ENCODE assay signal across 24 cellular contexts in genomic region chr7:879706-880105, GRCh38. TPM values are rescaled to one million over a fixed set of nuclear protein-coding genes. Genes with fewer than 3 reads are reported as not detected.
DNase-seq lines count a peak whose midpoint lies in the region; ATAC-seq, FAIRE-seq and TF ChIP-seq lines count a peak whose summit lies in the region.
"Had no signal": no experiment of that assay in that cellular context is flagged by ENCODE, and none has a peak within 500 bp of the region (broad histone marks: within the 10 kb centered on the region; RNA-seq: fewer than 3 reads in every experiment).

No MANE protein-coding gene starts in this region.

- BruUV-seq in K562 (replicated peaks; lab: Mats Ljungman, UMichigan), result TSS peak; percentile 35

- H3K27ac Mint-ChIP-seq in natural killer cell treated with Interleukin-12 subunit alpha and Interleukin-12 subunit beta and Interleukin-15 and Interleukin-18, amount 100 ng/mL, for 72 hours, result no peak overlapping the region
- H3K27ac Mint-ChIP-seq in natural killer cell (no peak overlapping the region), type B pancreatic cell (no peak overlapping the region)
- peak overlapping the region in 1 of 9 donors; percentile 37 for H3K27ac Mint-ChIP-seq in naive thymus-derived CD4-positive, alpha-beta T cell
- H3K27ac Mint-ChIP-seq: activated naive CD8-positive, alpha-beta T cell treated with anti-CD3 and anti-CD28 coated beads for 36 hours; memory B cell had no signal

- H2BK15ac ChIP-seq in neuronal stem cell (ENCODE audit: low read length), result no peak overlapping the region

- CTCF ChIA-PET in K562 (lab: Yijun Ruan, JAX; ENCODE audit: low intra/inter-chr PET ratio), result no interaction called here
- CTCF ChIA-PET in naive thymus-derived CD4-positive, alpha-beta T cell (lab: Charles Lee), result no interaction called here

- no peak overlapping the region for H3K18ac ChIP-seq in neuronal stem cell (ENCODE audit: low read length)

- no peak overlapping the region for H2AK5ac ChIP-seq in neuronal stem cell (ENCODE audit: low read depth, low read length)

- intact Hi-C loops in natural killer cell (cut with micrococcal nuclease), result no loop called here
- intact Hi-C loops in K562 (cut with micrococcal nuclease), result no loop called here
- intact Hi-C loops in naive thymus-derived CD4-positive, alpha-beta T cell (cut with micrococcal nuclease), result loop anchor here (5.0 to 10.0 kb wide), 3 partner anchors 167 to 277 kb away; no protein-coding TSS in a partner anchor
- intact Hi-C loops in upper lobe of right lung (cut with DNase I), result loop anchor here (5.0 kb wide), 1 partner anchor 92 kb away; no protein-coding TSS in a partner anchor

- no peak overlapping the region for H4K8ac ChIP-seq in neuronal stem cell (ENCODE audit: low read depth, low read length)

- H3K14ac ChIP-seq in neuronal stem cell (ENCODE audit: low read length), result no peak overlapping the region

- no peaks in the 10 kb centered on the region for H3K9me3 Mint-ChIP-seq in natural killer cell treated with Interleukin-12 subunit alpha and Interleukin-12 subunit beta and Interleukin-15 and Interleukin-18, amount 100 ng/mL, for 72 hours
- no peaks in the 10 kb centered on the region for H3K9me3 Mint-ChIP-seq in natural killer cell
- H3K9me3 Mint-ChIP-seq in naive thymus-derived CD4-positive, alpha-beta T cell, result peaks cover 0 to 3% (median 0%) of the 10 kb centered on the region in 11 donors
- H3K9me3 Mint-ChIP-seq in type B pancreatic cell, result no peaks in the 10 kb centered on the region
- H3K9me3 Mint-ChIP-seq: activated naive CD8-positive, alpha-beta T cell treated with anti-CD3 and anti-CD28 coated beads for 36 hours; memory B cell had no signal

- H2BK12ac ChIP-seq in neuronal stem cell (ENCODE audit: low read length), result no peak overlapping the region

- H3K36me3 ChIP-seq in K562 (ENCODE audit: control insufficient read depth, insufficient read depth, low read length), result peaks cover 56% of the 10 kb centered on the region; the same call in 2 of the 3 replicates
- H3K36me3 ChIP-seq in naive thymus-derived CD4-positive, alpha-beta T cell (ENCODE audit: control insufficient read depth in 2 of 3, insufficient read depth in 3 of 3, low read length in 3 of 3), result peaks cover 0 to 30% (median 4%) of the 10 kb centered on the region in 3 experiments
- no peaks in the 10 kb centered on the region for H3K36me3 ChIP-seq in upper lobe of right lung
- peaks cover 10 to 46% of the 10 kb centered on the region in 2 donors for H3K36me3 ChIP-seq in neuronal stem cell (replicated peaks in 1 of 2; ENCODE audit: control insufficient read depth in 2 of 2, insufficient read depth in 2 of 2, low read length in 2 of 2)
- H3K36me3 ChIP-seq: SJCRH30 had no signal

- H4K20me1 ChIP-seq in K562 (replicated peaks; ENCODE audit: control insufficient read depth, insufficient read depth, low read length), result peaks cover 46% of the 10 kb centered on the region

- in situ Hi-C loops in K562 (cut with MboI), result no loop called here

- H3K27me3 Mint-ChIP-seq in natural killer cell treated with Interleukin-12 subunit alpha and Interleukin-12 subunit beta and Interleukin-15 and Interleukin-18, amount 100 ng/mL, for 72 hours, result no peaks in the 10 kb centered on the region
- no peaks in the 10 kb centered on the region for H3K27me3 Mint-ChIP-seq in natural killer cell (ENCODE audit: low read depth in 2 of 2)
- H3K27me3 Mint-ChIP-seq in naive thymus-derived CD4-positive, alpha-beta T cell, result no peaks in the 10 kb centered on the region
- H3K27me3 Mint-ChIP-seq in type B pancreatic cell, result no peaks in the 10 kb centered on the region
- H3K27me3 Mint-ChIP-seq: activated naive CD8-positive, alpha-beta T cell treated with anti-CD3 and anti-CD28 coated beads for 36 hours; memory B cell had no signal

- H3K4me3 Mint-ChIP-seq in natural killer cell treated with Interleukin-12 subunit alpha and Interleukin-12 subunit beta and Interleukin-15 and Interleukin-18, amount 100 ng/mL, for 72 hours, result no peak overlapping the region
- no peak overlapping the region for H3K4me3 Mint-ChIP-seq in natural killer cell
- H3K4me3 Mint-ChIP-seq in naive thymus-derived CD4-positive, alpha-beta T cell, result peak overlapping the region in 7 of 10 donors; percentile 29 to 89 (median 67)
- peak overlapping the region; percentile 80 for H3K4me3 Mint-ChIP-seq in type B pancreatic cell
- H3K4me3 Mint-ChIP-seq: memory B cell had no signal

- TF ChIP-seq POLR2A in K562 (conservative IDR thresholded peaks at IDR 0.05) (no peak), GM12891 (IDR thresholded peaks at IDR 0.05; ENCODE audit: low read depth, low read length) (no peak)

- WGBS in K562 (ENCODE audit: insufficient coverage, low coverage, missing lambda C conversion rate), result 91% methylated on average over 14 of the region's 14 CpGs
- WGBS in neuronal stem cell (ENCODE audit: extremely low coverage in 2 of 2, insufficient read length in 2 of 2, insufficient replicate concordance in 1 of 2), 2 donors, result no CpG with 5 or more reads among the region's 14 CpGs

- H4K91ac ChIP-seq in neuronal stem cell (ENCODE audit: low read depth, low read length, poor library complexity), result no peak overlapping the region

- H3K27ac ChIP-seq in K562 (ENCODE audit: extremely low read depth, low read depth, low read length), result no peak overlapping the region
- no peak overlapping the region for H3K27ac ChIP-seq in naive thymus-derived CD4-positive, alpha-beta T cell (ENCODE audit: low read depth, low read length)
- H3K27ac ChIP-seq in upper lobe of right lung, result no peak overlapping the region
- H3K27ac ChIP-seq in neuronal stem cell (replicated peaks; ENCODE audit: low read length), result no peak overlapping the region
- H3K27ac ChIP-seq: GM23248, SJCRH30, upper lobe of left lung had no signal

- peaks cover 87% of the 10 kb centered on the region for H3K79me2 ChIP-seq in K562 (ENCODE audit: control insufficient read depth, insufficient read depth, low read length)

- ATAC-seq in natural killer cell treated with Interleukin-12 subunit alpha and Interleukin-12 subunit beta and Interleukin-15 and Interleukin-18, amount 100 ng/mL, for 72 hours, result no peak
- no peak for ATAC-seq in natural killer cell
- ATAC-seq in K562, result no peak
- no peak for ATAC-seq in naive thymus-derived CD4-positive, alpha-beta T cell
- ATAC-seq in upper lobe of right lung, result no peak

- no peak for TF ChIP-seq EP300 in K562 (IDR thresholded peaks at IDR 0.05; ENCODE audit: low read length)

- H3K27me3 ChIP-seq in K562 (ENCODE audit: control insufficient read depth in 2 of 2, insufficient read depth in 2 of 2, low read length in 2 of 2), result no peaks in the 10 kb centered on the region; a peak in 1 of 5 replicates
- H3K27me3 ChIP-seq in naive thymus-derived CD4-positive, alpha-beta T cell (ENCODE audit: control insufficient read depth in 2 of 2, insufficient read depth in 2 of 2, low read length in 2 of 2), result no peaks in the 10 kb centered on the region
- H3K27me3 ChIP-seq in upper lobe of right lung, result no peaks in the 10 kb centered on the region
- H3K27me3 ChIP-seq in neuronal stem cell (ENCODE audit: control insufficient read depth in 3 of 3, insufficient read depth in 3 of 3, low read depth in 1 of 3, low read length in 3 of 3), result no peaks in the 10 kb centered on the region
- H3K27me3 ChIP-seq: SJCRH30, upper lobe of left lung had no signal

- DNase-seq in natural killer cell treated with Interleukin-12 subunit alpha and Interleukin-12 subunit beta and Interleukin-15 and Interleukin-18, amount 100 ng/mL, for 72 hours (ENCODE audit: low spot score), result peak; percentile 52
- DNase-seq in natural killer cell, result no peak
- DNase-seq in K562 (ENCODE audit: extremely low read depth in 1 of 4, low spot score in 3 of 4), result no peak
- no peak for DNase-seq in naive thymus-derived CD4-positive, alpha-beta T cell
- DNase-seq in type B pancreatic cell (ENCODE audit: extremely low spot score, unreplicated experiment), result no peak
- DNase-seq in upper lobe of right lung, result no peak
- DNase-seq in neuronal stem cell (ENCODE audit: low spot score), result no peak
- DNase-seq in GM12891 (ENCODE audit: insufficient read length, low spot score), result no peak
- DNase-seq: activated CD4-positive, CD25-positive, alpha-beta regulatory T cell treated with anti-CD3 and anti-CD28 coated beads, Interleukin-2, amount 50 U/mL, for 72 hours; activated effector memory CD4-positive, alpha-beta T cell treated with Interleukin-2 at 50 U/mL for 16 hours; activated naive CD8-positive, alpha-beta T cell treated with anti-CD3 and anti-CD28 coated beads for 36 hours; activated T-cell treated with anti-CD3 and anti-CD28 coated beads for 4 hours; cerebellar nuclear complex; GM23248; KG1; NCI-H1417 treated with DMSO at 0.1 percent for 48 hours; NCI-H2081; NCI-H2227 treated with DMSO at 0.1 percent for 48 hours; NCI-H526 treated with DMSO at 0.1 percent for 48 hours; SJCRH30; stimulated activated CD4-positive, alpha-beta T cell treated with anti-CD3 and anti-CD28 coated beads, Interleukin-4, amount 100 ng/mL, for 1 hour had no signal

- no peaks in the 10 kb centered on the region; the same call in 1 of the 2 replicates for H3K9me3 ChIP-seq in K562 (replicated peaks; ENCODE audit: control insufficient read depth, insufficient read depth, low read depth, low read length)
- no peaks in the 10 kb centered on the region for H3K9me3 ChIP-seq in naive thymus-derived CD4-positive, alpha-beta T cell (ENCODE audit: control insufficient read depth in 2 of 3, low read length in 3 of 3)
- no peaks in the 10 kb centered on the region for H3K9me3 ChIP-seq in upper lobe of right lung
- no peaks in the 10 kb centered on the region for H3K9me3 ChIP-seq in neuronal stem cell (replicated peaks in 1 of 2; ENCODE audit: control insufficient read depth in 2 of 2, insufficient read depth in 1 of 2, low read depth in 1 of 2, low read length in 2 of 2)
- H3K9me3 ChIP-seq: SJCRH30 had no signal

- no peak for TF ChIP-seq RAD21 in K562 (CRISPR knock-in tag; conservative IDR thresholded peaks at IDR 0.05 in 1 of 2, IDR thresholded peaks at IDR 0.05 in 1 of 2)

- H3K4me2 ChIP-seq in K562 (ENCODE audit: insufficient read depth, low read length), result no peak overlapping the region
- H3K4me2 ChIP-seq in neuronal stem cell (ENCODE audit: insufficient read depth, low read length, poor library complexity, severe bottlenecking), result no peak overlapping the region

- FAIRE-seq in K562 (lab: Jason Lieb, UNC) (no peak), GM12891 (lab: Jason Lieb, UNC) (no peak)
- FAIRE-seq: RCC 7860 had no signal

- no peak for TF ChIP-seq CTCF in natural killer cell (IDR thresholded peaks at IDR 0.05)
- TF ChIP-seq CTCF in K562 (IDR thresholded peaks at IDR 0.05 in 2 of 3, conservative IDR thresholded peaks at IDR 0.05 in 1 of 3; ENCODE audit: insufficient read depth in 2 of 3, low read depth in 1 of 3, low read length in 3 of 3), result no peak
- TF ChIP-seq CTCF in type B pancreatic cell (conservative IDR thresholded peaks at IDR 0.05), result no peak
- TF ChIP-seq CTCF in upper lobe of right lung (IDR thresholded peaks at IDR 0.05), result no peak

- POLR2A ChIA-PET in K562 (lab: Yijun Ruan, JAX), result no interaction called here
- POLR2A ChIA-PET in naive thymus-derived CD4-positive, alpha-beta T cell (lab: Charles Lee), result interaction anchor here (0.6 to 1.7 kb wide), 3 partner anchors 22 to 95 kb away, joined by 3 to 4 read pairs (median 4); partner anchors contain the start of gene COX19

- H3K9ac ChIP-seq in K562 (ENCODE audit: insufficient read depth in 1 of 2, low read depth in 2 of 2, low read length in 2 of 2), result no peak overlapping the region
- no peak overlapping the region for H3K9ac ChIP-seq in neuronal stem cell (ENCODE audit: low read depth, low read length, poor library complexity)
- H3K9ac ChIP-seq: GM23248 had no signal

- peaks cover 16 to 31% of the 10 kb centered on the region in 2 donors for H3K4me1 Mint-ChIP-seq in natural killer cell treated with Interleukin-12 subunit alpha and Interleukin-12 subunit beta and Interleukin-15 and Interleukin-18, amount 100 ng/mL, for 72 hours (ENCODE audit: low read depth in 2 of 2)
- peaks cover 20 to 31% of the 10 kb centered on the region in 2 donors for H3K4me1 Mint-ChIP-seq in natural killer cell
- H3K4me1 Mint-ChIP-seq in naive thymus-derived CD4-positive, alpha-beta T cell, result peaks cover 11 to 52% (median 42%) of the 10 kb centered on the region in 7 donors
- H3K4me1 Mint-ChIP-seq in type B pancreatic cell (ENCODE audit: unreplicated experiment), result peaks cover 20% of the 10 kb centered on the region

- H2AFZ ChIP-seq in K562 (ENCODE audit: low read depth, low read length) (no peak overlapping the region), neuronal stem cell (ENCODE audit: low read length) (no peak overlapping the region)
- H2AFZ ChIP-seq: GM23248 had no signal

- no peak overlapping the region for H2BK5ac ChIP-seq in neuronal stem cell (ENCODE audit: low read length)

- no peak overlapping the region for H2BK120ac ChIP-seq in neuronal stem cell (ENCODE audit: low read depth, low read length)

- no peaks in the 10 kb centered on the region for H3K36me3 Mint-ChIP-seq in natural killer cell treated with Interleukin-12 subunit alpha and Interleukin-12 subunit beta and Interleukin-15 and Interleukin-18, amount 100 ng/mL, for 72 hours
- H3K36me3 Mint-ChIP-seq in natural killer cell (no peaks in the 10 kb centered on the region), type B pancreatic cell (peaks cover 8% of the 10 kb centered on the region)
- peaks cover 0 to 5% (median 3%) of the 10 kb centered on the region in 5 donors for H3K36me3 Mint-ChIP-seq in naive thymus-derived CD4-positive, alpha-beta T cell

- H3K4me3 ChIP-seq in K562 (no peak overlapping the region), upper lobe of right lung (no peak overlapping the region), neuronal stem cell (ENCODE audit: low read length in 2 of 2) (no peak overlapping the region)
- H3K4me3 ChIP-seq in naive thymus-derived CD4-positive, alpha-beta T cell (ENCODE audit: low read length), result no peak overlapping the region
- H3K4me3 ChIP-seq: GM23248, SJCRH30, upper lobe of left lung had no signal

- H3K23ac ChIP-seq in neuronal stem cell (ENCODE audit: low read depth, low read length, poor library complexity), result no peak overlapping the region

- H3K4me1 ChIP-seq in K562 (replicated peaks in 1 of 2; ENCODE audit: control insufficient read depth in 2 of 2, insufficient read depth in 2 of 2, low read length in 2 of 2) (peaks cover 18 to 56% of the 10 kb centered on the region in 2 experiments), upper lobe of right lung (peaks cover 23% of the 10 kb centered on the region), neuronal stem cell (ENCODE audit: control insufficient read depth in 2 of 2, insufficient read depth in 1 of 2, low read depth in 1 of 2, low read length in 2 of 2) (peaks cover 6% of the 10 kb centered on the region in 2 donors)
- H3K4me1 ChIP-seq in naive thymus-derived CD4-positive, alpha-beta T cell (ENCODE audit: control insufficient read depth in 2 of 2, insufficient read depth in 2 of 2, low read length in 2 of 2), result peaks cover 14 to 21% of the 10 kb centered on the region in 2 donors
- H3K4me1 ChIP-seq: SJCRH30 had no signal

- H3K4ac ChIP-seq in neuronal stem cell (ENCODE audit: low read length), result no peak overlapping the region

- peaks cover 35% of the 10 kb centered on the region for H3K79me1 ChIP-seq in neuronal stem cell (ENCODE audit: low read depth, low read length)

- H3K9me1 ChIP-seq in K562 (ENCODE audit: control insufficient read depth, insufficient read depth, low read length), result no peaks in the 10 kb centered on the region

RNA-seq across cellular contexts. Expression of gene GET4, which starts 3.4 kb away (rescaled TPM):
- total RNA-seq in natural killer cell treated with Interleukin-12 subunit alpha and Interleukin-12 subunit beta and Interleukin-15 and Interleukin-18, amount 100 ng/mL, for 72 hours, result 10 to 100 TPM; 42.8 to 44.5 TPM
- 10 to 100 TPM; 69.3 to 81.6 (median 73.2) TPM for total RNA-seq in natural killer cell
- total RNA-seq in K562 (2011; cell fraction: chromatin; rRNA removed; ENCODE audit: low replicate concordance), result 48.4 and 118 TPM in 2 replicates
- 96.6 and 125 TPM in 2 replicates for total RNA-seq in K562 (2011; cell fraction: nucleolus; rRNA removed)
- total RNA-seq in K562 (2011; cell fraction: nucleoplasm; rRNA removed), result 56.0 and 71.4 TPM in 2 replicates
- 111 and 135 TPM in 2 replicates for total RNA-seq in K562 (2014; rRNA removed)
- total RNA-seq in K562 (2014; rRNA removed; fragmentation: Illumina TruSeq; extraction: Trizol), result 13.0 and 15.7 TPM in 2 replicates
- 37.9 and 40.4 TPM in 2 replicates for total RNA-seq in K562 (2015; rRNA removed; fragmentation: Illumina TruSeq; extraction: Trizol)
- 83.3 and 89.9 TPM in 2 replicates for total RNA-seq in K562 (2021)
- 45.0 and 45.4 TPM in 2 replicates for polyA plus RNA-seq in K562 (2011; rRNA removed)
- 69.2 and 135 TPM in 2 replicates for polyA plus RNA-seq in K562 (2011; cell fraction: cytosol; rRNA removed)
- 114 and 189 TPM in 2 replicates for polyA plus RNA-seq in K562 (2011; cell fraction: nucleus; rRNA removed)
- 53.9 and 82.1 TPM in 2 replicates for polyA plus RNA-seq in K562 (2012)
- 33.2 and 48.4 TPM in 2 replicates for polyA plus RNA-seq in K562 (2014; fragmentation: Illumina TruSeq; extraction: Trizol)
- 1 to 10 TPM in 1 of 2 experiments, under 1 TPM in 1; 0.99 to 2.0 TPM for polyA plus RNA-seq in K562 (2014; fragmentation: Nextera tagmentation; extraction: Ambion mirVana)
- polyA plus RNA-seq in K562 (2014; rRNA removed), result 122 and 151 TPM in 2 replicates
- 8.6 and 13.3 TPM in 2 replicates for polyA minus RNA-seq in K562 (2011; rRNA and poly(A)+ RNA removed)
- 24.0 and 28.9 TPM in 2 replicates for polyA minus RNA-seq in K562 (2011; cell fraction: cytosol; rRNA and poly(A)+ RNA removed)
- polyA minus RNA-seq in K562 (2011; cell fraction: nucleus; rRNA and poly(A)+ RNA removed), result 24.9 and 29.6 TPM in 2 replicates
- total RNA-seq in naive thymus-derived CD4-positive, alpha-beta T cell, result 10 to 100 TPM; 42.6 to 82.1 (median 52.6) TPM
- polyA plus RNA-seq in naive thymus-derived CD4-positive, alpha-beta T cell, result 10 to 100 TPM; 20.5 to 38.6 TPM
- 46.3 and 50.0 TPM in 2 replicates for total RNA-seq in type B pancreatic cell (ENCODE audit: low replicate concordance)
- total RNA-seq in upper lobe of right lung, result 35.1 TPM
- polyA plus RNA-seq in neuronal stem cell (2013, experiment 1 of 2), result 28.4 TPM
- polyA plus RNA-seq in neuronal stem cell (2013, experiment 2 of 2), result 27.9 TPM
- 27.1 TPM for polyA plus RNA-seq in GM12891 (2012; ENCODE audit: low read depth, missing spikeins)

RNA-seq across cellular contexts. Expression of gene SUN1, which starts 47.4 kb away (rescaled TPM):
- 10 to 100 TPM; 34.3 to 50.4 TPM for total RNA-seq in natural killer cell treated with Interleukin-12 subunit alpha and Interleukin-12 subunit beta and Interleukin-15 and Interleukin-18, amount 100 ng/mL, for 72 hours
- total RNA-seq in natural killer cell, result 10 to 100 TPM; 40.2 to 63.5 (median 48.0) TPM
- total RNA-seq in K562 (2011; cell fraction: chromatin; rRNA removed; ENCODE audit: low replicate concordance), result 527 and 872 TPM in 2 replicates
- total RNA-seq in K562 (2011; cell fraction: nucleolus; rRNA removed), result 542 and 585 TPM in 2 replicates
- total RNA-seq in K562 (2011; cell fraction: nucleoplasm; rRNA removed), result 348 and 489 TPM in 2 replicates
- total RNA-seq in K562 (2014; rRNA removed), result 80.5 and 86.7 TPM in 2 replicates
- 38.9 and 42.3 TPM in 2 replicates for total RNA-seq in K562 (2014; rRNA removed; fragmentation: Illumina TruSeq; extraction: Trizol)
- 49.2 and 53.5 TPM in 2 replicates for total RNA-seq in K562 (2015; rRNA removed; fragmentation: Illumina TruSeq; extraction: Trizol)
- total RNA-seq in K562 (2021), result 81.9 and 101 TPM in 2 replicates
- polyA plus RNA-seq in K562 (2011; rRNA removed), result 132 and 143 TPM in 2 replicates
- 249 and 254 TPM in 2 replicates for polyA plus RNA-seq in K562 (2011; cell fraction: cytosol; rRNA removed)
- polyA plus RNA-seq in K562 (2011; cell fraction: nucleus; rRNA removed), result 889 and 1,080 TPM in 2 replicates
- 107 and 112 TPM in 2 replicates for polyA plus RNA-seq in K562 (2012)
- polyA plus RNA-seq in K562 (2014; fragmentation: Illumina TruSeq; extraction: Trizol), result 62.3 and 88.2 TPM in 2 replicates
- 10 to 100 TPM; 36.8 TPM for polyA plus RNA-seq in K562 (2014; fragmentation: Nextera tagmentation; extraction: Ambion mirVana)
- 105 and 119 TPM in 2 replicates for polyA plus RNA-seq in K562 (2014; rRNA removed)
- polyA minus RNA-seq in K562 (2011; rRNA and poly(A)+ RNA removed), result 72.4 and 98.1 TPM in 2 replicates
- polyA minus RNA-seq in K562 (2011; cell fraction: cytosol; rRNA and poly(A)+ RNA removed), result 47.4 and 59.7 TPM in 2 replicates
- 245 and 267 TPM in 2 replicates for polyA minus RNA-seq in K562 (2011; cell fraction: nucleus; rRNA and poly(A)+ RNA removed)
- total RNA-seq in naive thymus-derived CD4-positive, alpha-beta T cell, result 100 to 1,000 TPM in 3 of 5 experiments, 10 to 100 TPM in 2; 58.4 to 254 (median 114) TPM
- polyA plus RNA-seq in naive thymus-derived CD4-positive, alpha-beta T cell, result 10 to 100 TPM; 39.4 to 69.0 TPM
- 121 and 146 TPM in 2 replicates for total RNA-seq in type B pancreatic cell (ENCODE audit: low replicate concordance)
- total RNA-seq in upper lobe of right lung, result 127 TPM
- 62.1 TPM for polyA plus RNA-seq in neuronal stem cell (2013, experiment 1 of 2)
- 60.5 TPM for polyA plus RNA-seq in neuronal stem cell (2013, experiment 2 of 2)
- polyA plus RNA-seq in GM12891 (2012; ENCODE audit: low read depth, missing spikeins), result 60.4 TPM

Comparison
In these comparisons a context has a peak if more than half of its experiments do, and no peak if none do; other contexts are left out.
1. H3K4me3 Mint-ChIP-seq: peak in naive thymus-derived CD4-positive, alpha-beta T cell (7 of 10) and type B pancreatic cell (single experiment); none in natural killer cell treated with Interleukin-12 subunit alpha and Interleukin-12 subunit beta and Interleukin-15 and Interleukin-18, amount 100 ng/mL, for 72 hours (single experiment) and natural killer cell (single experiment).
2. intact Hi-C loops: an anchor here in naive thymus-derived CD4-positive, alpha-beta T cell (5.0 to 10.0 kb wide) and upper lobe of right lung (5.0 kb wide); none called in natural killer cell and K562.